7 cellular contexts compared by ENCODE assay signal in the genomic region with DNA sequence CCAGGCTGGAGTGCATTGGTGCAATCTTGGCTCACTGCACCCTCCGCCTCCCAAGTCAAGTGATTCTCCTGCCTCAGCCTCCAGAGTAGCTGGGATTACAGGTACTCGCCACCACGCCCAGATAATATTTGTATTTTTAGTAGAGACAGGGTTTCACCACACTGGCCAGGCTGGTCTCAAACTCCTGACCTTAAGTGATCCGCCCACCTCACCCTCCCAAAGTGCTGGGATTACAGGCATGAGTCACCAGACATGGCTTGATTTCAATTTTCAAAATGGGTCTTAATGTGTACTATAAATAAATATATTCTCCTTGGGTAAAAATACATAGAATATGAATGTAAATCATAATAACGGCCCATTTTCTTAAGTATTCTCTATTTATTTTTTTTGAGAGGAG. TPM values are rescaled to one million over a fixed set of nuclear protein-coding genes. Genes with fewer than 3 reads are reported as not detected.
DNase-seq lines count a peak whose midpoint lies in the region; TF ChIP-seq lines count a peak whose summit lies in the region.
"Not testable (repeated sequence)": the region's sequence is repeated elsewhere in the genome, so short reads cannot be mapped to it uniquely, and the experiment has no call there.

No MANE protein-coding gene starts in this region.

- H3K27ac ChIP-seq in RWPE1 (peak overlapping the region; percentile 99), epithelial cell of prostate (peak overlapping the region; percentile 94)

- not testable (repeated sequence) for H3K4me3 ChIP-seq in AG10803 (ENCODE audit: low read length); astrocyte of the spinal cord (ENCODE audit: low read depth, low read length); fibroblast of the aortic adventitia (ENCODE audit: low read depth, low read length)

- POLR2A ChIA-PET in RWPE1 (lab: Yijun Ruan, JAX; ENCODE audit: low non-redundant PET) = not testable (repeated sequence)

- TF ChIP-seq CTCF in AG10803 (conservative IDR thresholded peaks at IDR 0.05; ENCODE audit: low read length); RWPE1 (conservative IDR thresholded peaks at IDR 0.05; ENCODE audit: low read depth); astrocyte of the spinal cord (IDR thresholded peaks at IDR 0.05; ENCODE audit: low read depth, low read length); fibroblast of the aortic adventitia (IDR thresholded peaks at IDR 0.05; ENCODE audit: insufficient read depth, low read length): not testable (repeated sequence)

- DNase-seq in AG10803 (ENCODE audit: low read depth) (peak; percentile 31), HCEC 1CT (peak; percentile 58), M059J (ENCODE audit: low read depth) (peak; percentile 74), astrocyte of the spinal cord (ENCODE audit: low read depth, low spot score) (peak; percentile 41), fibroblast of the aortic adventitia (ENCODE audit: low read depth) (peak; percentile 62)
- not testable (repeated sequence) for DNase-seq in RWPE1 (ENCODE audit: low spot score); epithelial cell of prostate (ENCODE audit: low read depth, low spot score)

- CTCF ChIA-PET in RWPE1 (lab: Yijun Ruan, JAX) = interaction anchor here (1.6 kb wide), 1 partner anchor 73 kb away, joined by 6 read pairs; no protein-coding TSS in a partner anchor

- in situ Hi-C loops in astrocyte of the spinal cord (cut with HindIII; ENCODE audit: low sequenced_read_pairs) = not testable (repeated sequence)

RNA-seq across cellular contexts. Expression of gene ABCB9, which starts 24.9 kb away (rescaled TPM):
- 5.8 and 9.6 TPM in 2 replicates for total RNA-seq in M059J (2014; rRNA removed; shearing (Covaris generic))
- 4.4 and 10.3 TPM in 2 replicates for total RNA-seq in fibroblast of the aortic adventitia (ENCODE audit: low replicate concordance)

RNA-seq across cellular contexts. Expression of gene OGFOD2, which starts 33.7 kb away (rescaled TPM):
- 13.0 and 17.2 TPM in 2 replicates for total RNA-seq in M059J (2014; rRNA removed; shearing (Covaris generic))
- 10.3 and 21.4 TPM in 2 replicates for total RNA-seq in fibroblast of the aortic adventitia (ENCODE audit: low replicate concordance)

RNA-seq across cellular contexts. Expression of gene ARL6IP4, which starts 39.1 kb away (rescaled TPM):
- total RNA-seq in M059J (2014; rRNA removed; shearing (Covaris generic)) = 99.5 and 197 TPM in 2 replicates
- 110 and 240 TPM in 2 replicates for total RNA-seq in fibroblast of the aortic adventitia (ENCODE audit: low replicate concordance)

RNA-seq across cellular contexts. Expression of gene VPS37B, which starts 45.4 kb away (rescaled TPM):
- 27.7 and 28.9 TPM in 2 replicates for total RNA-seq in M059J (2014; rRNA removed; shearing (Covaris generic))
- 12.5 and 17.8 TPM in 2 replicates for total RNA-seq in fibroblast of the aortic adventitia (ENCODE audit: low replicate concordance)
